8 cellular contexts compared by ENCODE assay signal in genomic region chr12:55728185-55728931, GRCh38. TPM values are rescaled to one million over a fixed set of nuclear protein-coding genes. Genes with fewer than 3 reads are reported as not detected.
A peak's percentile ranks its signal among the peaks of the same experiment; 100 is the strongest.
DNase-seq lines count a peak whose midpoint lies in the region; ATAC-seq, FAIRE-seq and TF ChIP-seq lines count a peak whose summit lies in the region.

No MANE protein-coding gene starts in this region.

- peaks cover 43 to 48% of the 10 kb centered on the region in 2 donors for H3K4me1 ChIP-seq in mucosa of rectum (ENCODE audit: control insufficient read depth in 2 of 2, insufficient read depth in 2 of 2, low read length in 2 of 2)

- H3K4me3 Mint-ChIP-seq in T-helper 2 cell treated with Interferon-gamma antibody and Interleukin-4, amounts not matched to agents 5 μg/mL and 100 μg/mL, for 36 hours: peak overlapping the region; percentile 83

- FAIRE-seq in urothelium cell line (lab: Jason Lieb, UNC) (no peak), RCC 7860 (lab: Jason Lieb, UNC) (no peak)

- ATAC-seq in GM18499 (IDR thresholded peaks at IDR 0.05; ENCODE audit: insufficient read depth, unreplicated experiment) (peak; percentile 4), HG03159 (IDR thresholded peaks at IDR 0.05; ENCODE audit: unreplicated experiment) (peak; percentile 10), esophagus mucosa (peak; percentile 24)

- POLR2A ChIA-PET in BJ (lab: Charles Lee): interaction anchor here (0.6 to 1.4 kb wide), 3 partner anchors 9 to 11 kb away, joined by 3 to 6 read pairs (median 4); no protein-coding TSS in a partner anchor

- CTCF ChIA-PET in BJ (lab: Yijun Ruan, JAX): interaction anchor here (1.0 to 2.3 kb wide), 4 partner anchors 8 to 199 kb away, joined by 3 to 29 read pairs (median 9); partner anchors contain the start of genes PYM1 and RDH5

- no peak for TF ChIP-seq CTCF in BJ (IDR thresholded peaks at IDR 0.05; ENCODE audit: insufficient read depth, low read depth, low read length)

- H3K27ac Mint-ChIP-seq in T-helper 2 cell treated with Interferon-gamma antibody and Interleukin-4, amounts not matched to agents 5 μg/mL and 100 μg/mL, for 36 hours: no peak overlapping the region

- H3K27me3 ChIP-seq in BJ (ENCODE audit: control insufficient read depth, insufficient read depth, low read length): no peaks in the 10 kb centered on the region
- no peaks in the 10 kb centered on the region for H3K27me3 ChIP-seq in mucosa of rectum (ENCODE audit: control insufficient read depth in 2 of 2, insufficient read depth in 2 of 2, low read length in 2 of 2)

- H3K4me1 Mint-ChIP-seq in T-helper 2 cell treated with Interferon-gamma antibody and Interleukin-4, amounts not matched to agents 5 μg/mL and 100 μg/mL, for 36 hours (ENCODE audit: low read depth): peaks cover 31% of the 10 kb centered on the region

- no peaks in the 10 kb centered on the region for H3K9me3 Mint-ChIP-seq in T-helper 2 cell treated with Interferon-gamma antibody and Interleukin-4, amounts not matched to agents 5 μg/mL and 100 μg/mL, for 36 hours

- peaks cover 18% of the 10 kb centered on the region for H3K36me3 Mint-ChIP-seq in T-helper 2 cell treated with Interferon-gamma antibody and Interleukin-4, amounts not matched to agents 5 μg/mL and 100 μg/mL, for 36 hours (ENCODE audit: low read depth)

- no peaks in the 10 kb centered on the region for H3K27me3 Mint-ChIP-seq in T-helper 2 cell treated with Interferon-gamma antibody and Interleukin-4, amounts not matched to agents 5 μg/mL and 100 μg/mL, for 36 hours (ENCODE audit: low read depth)

- DNase-seq in BJ (ENCODE audit: low read depth) (no peak), urothelium cell line (ENCODE audit: low spot score) (peak; percentile 73), RCC 7860 (ENCODE audit: low spot score) (no peak)
- no peak for DNase-seq in T-helper 2 cell treated with Interferon-gamma antibody and Interleukin-4, amounts not matched to agents 5 μg/mL and 100 μg/mL, for 36 hours (ENCODE audit: low spot score)

- peak overlapping the region; percentile 93 to 99 for H3K27ac ChIP-seq in mucosa of rectum (ENCODE audit: low read depth in 2 of 2, low read length in 2 of 2)

- H3K9me3 ChIP-seq in mucosa of rectum (ENCODE audit: control insufficient read depth in 2 of 2, low read length in 2 of 2): no peaks in the 10 kb centered on the region

- H3K4me3 ChIP-seq in BJ (ENCODE audit: low read depth, low read length) (peak overlapping the region; percentile 73), mucosa of rectum (ENCODE audit: low read length in 2 of 2) (peak overlapping the region; percentile 88 to 93)

- peaks cover 26% of the 10 kb centered on the region for H3K36me3 ChIP-seq in BJ (ENCODE audit: control insufficient read depth, insufficient read depth, low read length)
- H3K36me3 ChIP-seq in mucosa of rectum (ENCODE audit: control insufficient read depth in 2 of 2, insufficient read depth in 2 of 2, low read length in 2 of 2): peaks cover 26 to 34% of the 10 kb centered on the region in 2 donors

- H3K9ac ChIP-seq in mucosa of rectum (ENCODE audit: low read depth in 1 of 2, low read length in 2 of 2): peak overlapping the region; percentile 90 to 96

RNA-seq across cellular contexts. Expression of gene CD63, which starts 0.5 kb away (rescaled TPM):
- polyA plus RNA-seq in BJ (2011; rRNA removed): 974 and 1,937 TPM in 2 replicates
- polyA minus RNA-seq in BJ (2011; rRNA and poly(A)+ RNA removed): 454 and 644 TPM in 2 replicates
- 253 TPM for total RNA-seq in esophagus mucosa

RNA-seq across cellular contexts. Expression of gene RDH5, which starts 8.2 kb away (rescaled TPM):
- 4.5 and 6.2 TPM in 2 replicates for polyA plus RNA-seq in BJ (2011; rRNA removed)
- 2.4 and 2.8 TPM in 2 replicates for polyA minus RNA-seq in BJ (2011; rRNA and poly(A)+ RNA removed)
- 0.92 TPM for total RNA-seq in esophagus mucosa

RNA-seq across cellular contexts. Expression of gene BLOC1S1, which starts 12.5 kb away (rescaled TPM):
- polyA plus RNA-seq in BJ (2011; rRNA removed): 147 and 172 TPM in 2 replicates
- polyA minus RNA-seq in BJ (2011; rRNA and poly(A)+ RNA removed): 31.2 and 41.8 TPM in 2 replicates
- 109 TPM for total RNA-seq in esophagus mucosa

RNA-seq across cellular contexts. Expression of gene GDF11, which starts 14.6 kb away (rescaled TPM):
- 2.9 and 3.8 TPM in 2 replicates for polyA plus RNA-seq in BJ (2011; rRNA removed)
- polyA minus RNA-seq in BJ (2011; rRNA and poly(A)+ RNA removed): 4.5 and 4.7 TPM in 2 replicates
- total RNA-seq in esophagus mucosa: 1.2 TPM

RNA-seq across cellular contexts. Expression of gene ITGA7, which starts 20.7 kb away (rescaled TPM):
- polyA plus RNA-seq in BJ (2011; rRNA removed): 9.4 and 11.6 TPM in 2 replicates
- polyA minus RNA-seq in BJ (2011; rRNA and poly(A)+ RNA removed): 4.7 and 7.8 TPM in 2 replicates
- total RNA-seq in esophagus mucosa: 6.7 TPM
